Comparison of ENCODE assay signal across 13 cellular contexts in the genomic region with DNA sequence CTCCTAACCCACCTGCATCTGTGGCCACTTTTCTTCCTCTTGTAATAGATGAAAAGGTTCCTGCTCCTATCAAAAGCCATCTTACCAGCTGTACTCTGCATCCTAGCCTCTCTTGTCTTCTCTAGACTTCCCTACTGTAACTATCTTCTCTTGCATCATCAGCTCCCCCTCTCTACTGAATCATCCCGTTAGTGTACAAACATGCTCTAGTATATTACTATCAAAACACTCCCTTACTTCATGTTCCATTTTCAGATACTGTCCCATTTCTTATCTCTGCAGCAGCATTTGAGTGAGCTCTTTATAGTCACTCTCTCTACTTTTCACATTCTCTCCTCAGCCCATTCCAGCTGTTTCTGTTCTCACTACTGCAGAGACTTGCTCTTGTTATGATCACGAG. TPM values are rescaled to one million over a fixed set of nuclear protein-coding genes. Genes with fewer than 3 reads are reported as not detected.
DNase-seq lines count a peak whose midpoint lies in the region; ATAC-seq, FAIRE-seq and TF ChIP-seq lines count a peak whose summit lies in the region.
"Had no signal": no experiment of that assay in that cellular context is flagged by ENCODE, and none has a peak within 500 bp of the region (broad histone marks: within the 10 kb centered on the region; RNA-seq: fewer than 3 reads in every experiment).

No MANE protein-coding gene starts in this region.

- no peak for FAIRE-seq in kidney (lab: Jason Lieb, UNC)

- H3K27me3 ChIP-seq in GM23338 (ENCODE audit: insufficient read depth) = no peaks in the 10 kb centered on the region
- H3K27me3 ChIP-seq: esophagus muscularis mucosa, SJCRH30 had no signal

- CTCF ChIA-PET in activated CD4-positive, alpha-beta memory T cell treated with anti-CD3 and anti-CD28 coated beads, Interleukin-2, amount 10 ng/mL, durations not matched to agents 7 days and 5 days (lab: Charles Lee) = no interaction called here

- H3F3A ChIP-seq in GM23338 (replicated peaks; ENCODE audit: low read depth) = peaks cover 2% of the 10 kb centered on the region; the same call in 1 of the 2 replicates

- no peak overlapping the region for H3K4me3 Mint-ChIP-seq in GM23338
- H3K4me3 Mint-ChIP-seq in activated CD4-positive, alpha-beta memory T cell treated with anti-CD3 and anti-CD28 coated beads, Interleukin-2, amount 10 ng/mL, durations not matched to agents 7 days and 5 days = no peak overlapping the region

- H3K9me3 ChIP-seq in kidney (ENCODE audit: control insufficient read depth in 1 of 2, low read length in 2 of 2) = no peaks in the 10 kb centered on the region
- H3K9me3 ChIP-seq: esophagus muscularis mucosa, SJCRH30 had no signal

- H3K9ac ChIP-seq in kidney (ENCODE audit: low read length in 2 of 2) = no peak overlapping the region

- H3K36me3 ChIP-seq in GM23338 (ENCODE audit: insufficient read depth) = peaks cover 21% of the 10 kb centered on the region; the same call in 1 of the 2 replicates
- H3K36me3 ChIP-seq in kidney (ENCODE audit: control insufficient read depth in 1 of 2, insufficient read depth in 2 of 2, low read length in 2 of 2) = peaks cover 16 to 22% of the 10 kb centered on the region in 2 donors

- H3K4me1 ChIP-seq in GM23338 (ENCODE audit: insufficient read depth) (peaks cover 18% of the 10 kb centered on the region), kidney (ENCODE audit: control insufficient read depth in 1 of 2, insufficient read depth in 1 of 2, low read depth in 1 of 2, low read length in 2 of 2) (peaks cover 17 to 27% of the 10 kb centered on the region in 2 donors)

- peaks cover 43% of the 10 kb centered on the region for H3K36me3 Mint-ChIP-seq in GM23338 (ENCODE audit: low read depth)
- peaks cover 72% of the 10 kb centered on the region for H3K36me3 Mint-ChIP-seq in activated CD4-positive, alpha-beta memory T cell treated with anti-CD3 and anti-CD28 coated beads, Interleukin-2, amount 10 ng/mL, durations not matched to agents 7 days and 5 days (ENCODE audit: low read depth)

- ATAC-seq in GM23338 = no peak
- no peak for ATAC-seq in GM18517 (IDR thresholded peaks at IDR 0.05; ENCODE audit: unreplicated experiment)
- ATAC-seq in GM21529 (IDR thresholded peaks at IDR 0.05; ENCODE audit: unreplicated experiment) = no peak

- POLR2A ChIA-PET in activated CD4-positive, alpha-beta memory T cell treated with anti-CD3 and anti-CD28 coated beads, Interleukin-2, amount 10 ng/mL, durations not matched to agents 7 days and 5 days (lab: Charles Lee) = interaction anchor here (0.6 to 1.3 kb wide), 2 partner anchors 14 to 93 kb away, joined by 3 to 4 read pairs; a partner anchor contains a TSS

- no peak overlapping the region for H3K4me2 ChIP-seq in GM23338

- peaks cover 21% of the 10 kb centered on the region for H3K4me1 Mint-ChIP-seq in GM23338
- peaks cover 73% of the 10 kb centered on the region for H3K4me1 Mint-ChIP-seq in activated CD4-positive, alpha-beta memory T cell treated with anti-CD3 and anti-CD28 coated beads, Interleukin-2, amount 10 ng/mL, durations not matched to agents 7 days and 5 days

- H3K27ac ChIP-seq in GM23338 (ENCODE audit: low read depth) = peak overlapping the region; percentile 69; the same call in 1 of the 2 replicates
- no peak overlapping the region for H3K27ac ChIP-seq in kidney (ENCODE audit: low read depth in 2 of 2, low read length in 2 of 2)
- H3K27ac ChIP-seq: SJCRH30 had no signal

- no peaks in the 10 kb centered on the region; the same call in 1 of the 2 replicates for H3K9me2 ChIP-seq in GM23338 (ENCODE audit: insufficient read depth)

- H3K9me3 Mint-ChIP-seq in GM23338 = no peaks in the 10 kb centered on the region; the same call in 2 of the 3 replicates
- H3K9me3 Mint-ChIP-seq in activated CD4-positive, alpha-beta memory T cell treated with anti-CD3 and anti-CD28 coated beads, Interleukin-2, amount 10 ng/mL, durations not matched to agents 7 days and 5 days = no peaks in the 10 kb centered on the region

- H3K79me2 ChIP-seq in GM23338 (replicated peaks; ENCODE audit: insufficient read depth) = peaks cover 54% of the 10 kb centered on the region

- TF ChIP-seq CTCF in AG10803 (conservative IDR thresholded peaks at IDR 0.05; ENCODE audit: low read length) = no peak
- no peak for TF ChIP-seq CTCF in GM23338 (conservative IDR thresholded peaks at IDR 0.05; ENCODE audit: low read depth in 2 of 2)
- no peak for TF ChIP-seq CTCF in kidney (IDR thresholded peaks at IDR 0.05; ENCODE audit: borderline replicate concordance, extremely low read depth, insufficient read depth)

- intact Hi-C loops in kidney (cut with DNase I) = no loop called here

- H2AFZ ChIP-seq in GM23338 = no peak overlapping the region

- peaks cover 13% of the 10 kb centered on the region for H3K27me3 Mint-ChIP-seq in GM23338 (ENCODE audit: insufficient read depth, low read depth, poor library complexity)
- H3K27me3 Mint-ChIP-seq in activated CD4-positive, alpha-beta memory T cell treated with anti-CD3 and anti-CD28 coated beads, Interleukin-2, amount 10 ng/mL, durations not matched to agents 7 days and 5 days = no peaks in the 10 kb centered on the region

- H3K4me3 ChIP-seq in AG10803 (ENCODE audit: low read length) (no peak overlapping the region), GM23338 (no peak overlapping the region), kidney (ENCODE audit: low read length in 2 of 2) (no peak overlapping the region)
- H3K4me3 ChIP-seq: esophagus muscularis mucosa, SJCRH30 had no signal

- 0 out of 2 replicates have a peak overlapping the region, but pooled peaks have one; percentile 2 for H3K27ac Mint-ChIP-seq in GM23338
- H3K27ac Mint-ChIP-seq in activated CD4-positive, alpha-beta memory T cell treated with anti-CD3 and anti-CD28 coated beads, Interleukin-2, amount 10 ng/mL, durations not matched to agents 7 days and 5 days = peak overlapping the region; percentile 27

- DNase-seq in AG10803 (ENCODE audit: low read depth) (peak; percentile 50), GM23338 (ENCODE audit: low spot score) (no peak), hepatic stellate cell (ENCODE audit: low spot score) (peak; percentile 59), kidney (no peak), NCI-H510A treated with DMSO at 0.1 percent for 48 hours (lab: John Stamatoyannopoulos, UW) (no peak)
- no peak for DNase-seq in activated CD4-positive, alpha-beta memory T cell treated with anti-CD3 and anti-CD28 coated beads, Interleukin-2, amount 10 ng/mL, durations not matched to agents 7 days and 5 days
- DNase-seq: MM.1S; SJCRH30; stimulated activated CD4-positive, alpha-beta T cell treated with anti-CD3 and anti-CD28 coated beads, Interleukin-2, amount 100 ng/mL, for 48 hours; trophoblast cell had no signal

- peaks cover 3% of the 10 kb centered on the region; the same call in 1 of the 2 replicates for H4K20me1 ChIP-seq in GM23338 (replicated peaks; ENCODE audit: insufficient read depth)

TF ChIP-seq in GM23338, 12 proteins besides CTCF, POLR2A, EP300 and RAD21 (continues in another document):
- TF ChIP-seq, protein P1, sequence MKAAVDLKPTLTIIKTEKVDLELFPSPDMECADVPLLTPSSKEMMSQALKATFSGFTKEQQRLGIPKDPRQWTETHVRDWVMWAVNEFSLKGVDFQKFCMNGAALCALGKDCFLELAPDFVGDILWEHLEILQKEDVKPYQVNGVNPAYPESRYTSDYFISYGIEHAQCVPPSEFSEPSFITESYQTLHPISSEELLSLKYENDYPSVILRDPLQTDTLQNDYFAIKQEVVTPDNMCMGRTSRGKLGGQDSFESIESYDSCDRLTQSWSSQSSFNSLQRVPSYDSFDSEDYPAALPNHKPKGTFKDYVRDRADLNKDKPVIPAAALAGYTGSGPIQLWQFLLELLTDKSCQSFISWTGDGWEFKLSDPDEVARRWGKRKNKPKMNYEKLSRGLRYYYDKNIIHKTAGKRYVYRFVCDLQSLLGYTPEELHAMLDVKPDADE (IDR thresholded peaks at IDR 0.05) = no peak
- no peak for TF ChIP-seq ZNF114 (CRISPR knock-in tag; IDR thresholded peaks at IDR 0.05)

RNA-seq across cellular contexts. Expression of a gene that starts 2.8 kb away (rescaled TPM):
- 29.7 and 38.4 TPM in 2 replicates for total RNA-seq in GM23338 (2014; rRNA removed; shearing (Covaris generic))
- polyA plus RNA-seq in GM23338 (2016; fragmentation: Nextera tagmentation; extraction: Ambion mirVana) (67.2 and 74.7 TPM in 2 replicates), kidney (ENCODE audit: insufficient read depth, low read depth, low replicate concordance) (52.4 TPM)
- 10 to 100 TPM; 37.4 to 38.3 TPM for total RNA-seq in activated CD4-positive, alpha-beta memory T cell treated with anti-CD3 and anti-CD28 coated beads, Interleukin-2, amount 10 ng/mL, durations not matched to agents 7 days and 5 days
- total RNA-seq in kidney = 31.3 TPM

RNA-seq across cellular contexts. Expression of a gene that starts 7.0 kb away (rescaled TPM):
- 2.4 TPM in 1 of 2 replicates, not detected in the other for total RNA-seq in GM23338 (2014; rRNA removed; shearing (Covaris generic))
- 20.2 and 21.5 TPM in 2 replicates for polyA plus RNA-seq in GM23338 (2016; fragmentation: Nextera tagmentation; extraction: Ambion mirVana)
- total RNA-seq in activated CD4-positive, alpha-beta memory T cell treated with anti-CD3 and anti-CD28 coated beads, Interleukin-2, amount 10 ng/mL, durations not matched to agents 7 days and 5 days = 10 to 100 TPM in 1 of 2 experiments, 1 to 10 TPM in 1; 8.0 to 11.6 TPM
- total RNA-seq in kidney = 22.6 TPM
- polyA plus RNA-seq in kidney (ENCODE audit: insufficient read depth, low read depth, low replicate concordance) = 48.8 TPM

RNA-seq across cellular contexts. Expression of a gene that starts 9.9 kb away (rescaled TPM):
- 10.2 and 15.4 TPM in 2 replicates for total RNA-seq in GM23338 (2014; rRNA removed; shearing (Covaris generic))
- polyA plus RNA-seq in GM23338 (2016; fragmentation: Nextera tagmentation; extraction: Ambion mirVana) (7.7 and 9.0 TPM in 2 replicates), kidney (ENCODE audit: insufficient read depth, low read depth, low replicate concordance) (19.6 TPM)
- 10 to 100 TPM; 23.7 to 27.5 TPM for total RNA-seq in activated CD4-positive, alpha-beta memory T cell treated with anti-CD3 and anti-CD28 coated beads, Interleukin-2, amount 10 ng/mL, durations not matched to agents 7 days and 5 days
- total RNA-seq in kidney = 33.9 TPM

RNA-seq across cellular contexts. Expression of a gene that starts 10.2 kb away (rescaled TPM):
- 34.4 and 39.1 TPM in 2 replicates for total RNA-seq in GM23338 (2014; rRNA removed; shearing (Covaris generic))
- polyA plus RNA-seq in GM23338 (2016; fragmentation: Nextera tagmentation; extraction: Ambion mirVana) (17.7 and 19.0 TPM in 2 replicates), kidney (ENCODE audit: insufficient read depth, low read depth, low replicate concordance) (71.2 TPM)
- 10 to 100 TPM; 78.9 to 82.1 TPM for total RNA-seq in activated CD4-positive, alpha-beta memory T cell treated with anti-CD3 and anti-CD28 coated beads, Interleukin-2, amount 10 ng/mL, durations not matched to agents 7 days and 5 days
- 89.9 TPM for total RNA-seq in kidney

Comparison
In these comparisons a context has a peak if more than half of its experiments do, and no peak if none do; other contexts are left out.
1. DNase-seq: peak in AG10803 (single experiment) and hepatic stellate cell (single experiment); none in GM23338 (single experiment), activated CD4-positive, alpha-beta memory T cell treated with anti-CD3 and anti-CD28 coated beads, Interleukin-2, amount 10 ng/mL, durations not matched to agents 7 days and 5 days (single experiment), kidney (single experiment) and NCI-H510A treated with DMSO at 0.1 percent for 48 hours (single experiment).